In the genomic region with DNA sequence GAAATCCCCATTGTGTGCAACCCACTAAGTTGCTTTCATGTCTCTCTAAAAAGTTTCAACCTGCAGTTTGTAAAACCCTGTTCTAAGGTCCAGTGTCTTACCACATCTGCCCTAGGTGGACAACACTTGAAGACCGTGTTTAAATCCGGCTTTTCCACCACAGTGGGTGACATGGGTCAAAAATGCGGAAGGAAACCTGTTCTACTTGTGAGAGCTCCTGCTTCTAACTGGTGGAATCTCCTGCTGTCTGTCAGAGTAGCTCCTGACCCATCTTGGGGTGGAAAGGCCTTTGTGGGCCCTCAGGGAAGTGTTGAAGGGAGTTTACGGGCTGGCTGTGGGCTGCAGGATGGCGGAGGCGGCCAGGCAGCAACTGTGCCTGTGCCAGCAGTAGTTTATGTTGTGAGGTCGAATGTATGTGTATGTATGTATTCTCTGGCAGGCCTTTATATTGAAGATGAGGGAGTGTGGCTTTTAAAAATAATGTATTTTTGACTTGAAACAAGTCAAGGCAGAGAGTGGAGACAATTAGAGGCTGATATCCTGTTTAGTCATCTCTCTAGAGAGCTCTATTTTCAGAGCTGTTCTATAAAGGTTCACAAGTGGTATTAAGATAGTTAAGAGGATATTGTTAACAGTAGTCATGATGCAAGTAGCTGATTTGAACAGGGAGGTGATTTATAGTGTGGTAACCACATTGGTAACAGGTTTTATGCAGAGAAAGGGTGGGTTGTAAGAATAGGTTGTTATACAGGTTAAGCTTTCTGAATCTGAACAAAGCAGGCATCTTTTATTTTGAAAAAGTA, we compare ENCODE assay signal across 8 cellular contexts.
DNase-seq lines count a peak whose midpoint lies in the region; ATAC-seq and TF ChIP-seq lines count a peak whose summit lies in the region.

No MANE protein-coding gene starts in this region.

- H3K27me3 ChIP-seq in heart left ventricle, result no peaks in the 10 kb centered on the region
- no peaks in the 10 kb centered on the region for H3K27me3 ChIP-seq in breast epithelium

- intact Hi-C loops in heart left ventricle (cut with DNase I) (no loop called here), Right ventricle myocardium superior (cut with DNase I) (loop anchor here (10.0 kb wide), 1 partner anchor 46 kb away; no protein-coding TSS in a partner anchor), breast epithelium (cut with DNase I; ENCODE audit: low total_unique reads) (no loop called here), head of caudate nucleus (cut with DNase I) (no loop called here)

- no peak for TF ChIP-seq POLR2A in heart left ventricle (IDR thresholded peaks at IDR 0.05)
- no peak for TF ChIP-seq POLR2A in breast epithelium (IDR thresholded peaks at IDR 0.05)

- H3K4me3 ChIP-seq in heart left ventricle (no peak overlapping the region), breast epithelium (no peak overlapping the region)

- H3K4me1 ChIP-seq in heart left ventricle (peaks cover 5 to 90% (median 45%) of the 10 kb centered on the region in 12 donors), breast epithelium (no peaks in the 10 kb centered on the region)

- H3K36me3 ChIP-seq in heart left ventricle, result no peaks in the 10 kb centered on the region
- H3K36me3 ChIP-seq in breast epithelium, result no peaks in the 10 kb centered on the region

- TF ChIP-seq CTCF in heart left ventricle (IDR thresholded peaks at IDR 0.05) (no peak), breast epithelium (IDR thresholded peaks at IDR 0.05) (no peak)

- H3K9me3 ChIP-seq in heart left ventricle, result no peaks in the 10 kb centered on the region
- no peaks in the 10 kb centered on the region for H3K9me3 ChIP-seq in breast epithelium

- DNase-seq in heart left ventricle (no peak), Right ventricle myocardium superior (no peak), NCI-H524 (lab: John Stamatoyannopoulos, UW) (peak; percentile 20 to 79), breast epithelium (ENCODE audit: low spot score in 2 of 2) (peak in 1 of 2 donors; percentile 22), renal cortical epithelial cell (ENCODE audit: low read depth) (peak; percentile 46), head of caudate nucleus (no peak)

- peak; percentile 20 to 77 (median 52) for ATAC-seq in heart left ventricle
- ATAC-seq in Right ventricle myocardium superior (ENCODE audit: poor library complexity), result no peak
- peak; percentile 77 for ATAC-seq in HG02884 (IDR thresholded peaks at IDR 0.05; ENCODE audit: unreplicated experiment)
- ATAC-seq in GM19324 (IDR thresholded peaks at IDR 0.05; ENCODE audit: low FRiP score, unreplicated experiment), result no peak

- H3K27ac ChIP-seq in heart left ventricle, result peak overlapping the region in 11 of 12 donors; percentile 30 to 81 (median 58)
- peak overlapping the region; percentile 74 to 79 for H3K27ac ChIP-seq in breast epithelium

- 59 to 65% (median 61%) methylated on average over 7 of the region's 7 CpGs for WGBS in heart left ventricle, 4 donors

Comparison
In these comparisons a context has a peak if more than half of its experiments do, and no peak if none do; other contexts are left out.
1. ATAC-seq: peak in heart left ventricle (4 of 4) and HG02884 (single experiment); none in Right ventricle myocardium superior (single experiment) and GM19324 (single experiment).
2. DNase-seq: peak in NCI-H524 (2 of 2) and renal cortical epithelial cell (single experiment); none in heart left ventricle (0 of 5), Right ventricle myocardium superior (single experiment) and head of caudate nucleus (0 of 42).